22 cellular contexts compared by ENCODE assay signal in genomic region chr1:9070421-9071015, GRCh38. TPM values are rescaled to one million over a fixed set of nuclear protein-coding genes. Genes with fewer than 3 reads are reported as not detected.
A peak's percentile ranks its signal among the peaks of the same experiment; 100 is the strongest.
DNase-seq lines count a peak whose midpoint lies in the region; ATAC-seq and TF ChIP-seq lines count a peak whose summit lies in the region.
"Had no signal": no experiment of that assay in that cellular context is flagged by ENCODE, and none has a peak within 500 bp of the region (broad histone marks: within the 10 kb centered on the region; RNA-seq: fewer than 3 reads in every experiment).

No MANE protein-coding gene starts in this region.

- H3K27me3 ChIP-seq in OCI-LY1 (ENCODE audit: insufficient read depth, low read length): no peaks in the 10 kb centered on the region
- no peaks in the 10 kb centered on the region for H3K27me3 ChIP-seq in neutrophil
- H3K27me3 ChIP-seq in uterus: no peaks in the 10 kb centered on the region
- H3K27me3 ChIP-seq in effector memory CD4-positive, alpha-beta T cell (replicated peaks; ENCODE audit: control insufficient read depth, insufficient read depth, low read length, poor library complexity, severe bottlenecking): no peaks in the 10 kb centered on the region

- no peaks in the 10 kb centered on the region for H4K20me1 ChIP-seq in OCI-LY1 (ENCODE audit: insufficient read depth, low read length)

- peaks cover 37% of the 10 kb centered on the region for H3K36me3 ChIP-seq in OCI-LY1 (ENCODE audit: insufficient read depth, low read length)
- no peaks in the 10 kb centered on the region for H3K36me3 ChIP-seq in neutrophil
- no peaks in the 10 kb centered on the region for H3K36me3 ChIP-seq in uterus
- H3K36me3 ChIP-seq in effector memory CD4-positive, alpha-beta T cell (ENCODE audit: control insufficient read depth, insufficient read depth, low read length): no peaks in the 10 kb centered on the region

- peaks cover 29 to 61% of the 10 kb centered on the region in 2 donors for H3K27me3 Mint-ChIP-seq in effector memory CD8-positive, alpha-beta T cell

- H2AFZ ChIP-seq in OCI-LY1 (ENCODE audit: low read length): no peak overlapping the region

- H3K4me3 ChIP-seq in OCI-LY1 (ENCODE audit: low read depth, low read length, poor library complexity, severe bottlenecking) (peak overlapping the region; percentile 93), neutrophil (ENCODE audit: low read depth in 1 of 2, low read length in 1 of 2) (no peak overlapping the region), uterus (no peak overlapping the region)
- no peak overlapping the region for H3K4me3 ChIP-seq in effector memory CD4-positive, alpha-beta T cell (ENCODE audit: insufficient read depth, low read depth, low read length, poor library complexity, severe bottlenecking)
- H3K4me3 ChIP-seq: lung had no signal

- H3K9me3 ChIP-seq in OCI-LY1 (ENCODE audit: low read length) (no peaks in the 10 kb centered on the region), neutrophil (no peaks in the 10 kb centered on the region), uterus (no peaks in the 10 kb centered on the region)
- H3K9me3 ChIP-seq in effector memory CD4-positive, alpha-beta T cell (ENCODE audit: control insufficient read depth, low read length): no peaks in the 10 kb centered on the region

- no peaks in the 10 kb centered on the region for H3K36me3 Mint-ChIP-seq in effector memory CD8-positive, alpha-beta T cell (ENCODE audit: insufficient read depth)
- H3K36me3 Mint-ChIP-seq: natural killer cell, WTC11 had no signal

- H3K27ac Mint-ChIP-seq in effector memory CD8-positive, alpha-beta T cell: no peak overlapping the region
- H3K27ac Mint-ChIP-seq: activated CD8-positive, alpha-beta T cell treated with anti-CD3 and anti-CD28 coated beads for 36 hours; activated naive CD4-positive, alpha-beta T cell treated with anti-CD3 and anti-CD28 coated beads for 36 hours; natural killer cell had no signal

- peak overlapping the region; percentile 74 for H3K4me2 ChIP-seq in OCI-LY1 (ENCODE audit: low read length)

- peaks cover 44% of the 10 kb centered on the region for H3K79me2 ChIP-seq in OCI-LY1 (ENCODE audit: insufficient read depth, low read length)

- DNase-seq in uterus (no peak), NCI-H1694 (lab: John Stamatoyannopoulos, UW) (no peak)
- DNase-seq in effector memory CD8-positive, alpha-beta T cell: no peak
- no peak for DNase-seq in effector memory CD4-positive, alpha-beta T cell
- DNase-seq: activated CD8-positive, alpha-beta T cell treated with anti-CD3 and anti-CD28 coated beads for 36 hours; activated naive CD4-positive, alpha-beta T cell treated with anti-CD3 and anti-CD28 coated beads for 36 hours; activated T-cell treated with anti-CD3 and anti-CD28 coated beads, Interleukin-2, amount 50 U/mL, for 4 hours; AML-193; natural killer cell; NCI-H1105; NCI-H526; PC-3 had no signal

- peaks cover 3 to 8% of the 10 kb centered on the region in 2 donors for H3K4me1 Mint-ChIP-seq in effector memory CD8-positive, alpha-beta T cell (ENCODE audit: low read depth in 2 of 2)

- H3K4me3 Mint-ChIP-seq in effector memory CD8-positive, alpha-beta T cell: no peak overlapping the region
- H3K4me3 Mint-ChIP-seq: activated CD8-positive, alpha-beta T cell treated with anti-CD3 and anti-CD28 coated beads for 36 hours; activated naive CD4-positive, alpha-beta T cell treated with anti-CD3 and anti-CD28 coated beads for 36 hours; activated T-cell treated with anti-CD3 and anti-CD28 coated beads, Interleukin-2, amount 50 U/mL, for 4 hours; natural killer cell; WTC11 had no signal

- H3K4me1 ChIP-seq in OCI-LY1 (ENCODE audit: insufficient read depth, low read length, severe bottlenecking): peaks cover 71% of the 10 kb centered on the region
- peaks cover 51 to 55% of the 10 kb centered on the region in 2 experiments for H3K4me1 ChIP-seq in neutrophil (ENCODE audit: control insufficient read depth in 1 of 2, insufficient read depth in 1 of 2, low read depth in 1 of 2, low read length in 1 of 2)
- H3K4me1 ChIP-seq in uterus: peaks cover 0 to 6% of the 10 kb centered on the region in 2 donors
- no peaks in the 10 kb centered on the region for H3K4me1 ChIP-seq in effector memory CD4-positive, alpha-beta T cell (ENCODE audit: control insufficient read depth, insufficient read depth, low read length, poor library complexity, severe bottlenecking)

- peak overlapping the region; percentile 98 for H3K27ac ChIP-seq in OCI-LY1 (ENCODE audit: low read depth, low read length, poor library complexity, severe bottlenecking)
- peak overlapping the region; percentile 37 for H3K27ac ChIP-seq in neutrophil
- H3K27ac ChIP-seq in uterus: peak overlapping the region; percentile 81 to 82
- H3K27ac ChIP-seq in effector memory CD4-positive, alpha-beta T cell (ENCODE audit: insufficient read depth, low read length, poor library complexity, severe bottlenecking): no peak overlapping the region

- peak; percentile 3 for ATAC-seq in esophagus mucosa
- no peak for ATAC-seq in effector memory CD8-positive, alpha-beta T cell (replicated peaks)
- ATAC-seq: activated CD8-positive, alpha-beta T cell treated with anti-CD3 and anti-CD28 coated beads for 36 hours; activated T-cell treated with anti-CD3 and anti-CD28 coated beads, Interleukin-2, amount 50 U/mL, for 4 hours; natural killer cell; PC-3; WTC11 had no signal

- intact Hi-C loops in uterus (cut with DNase I; ENCODE audit: low total_unique reads): no loop called here

- H3K9me2 ChIP-seq in OCI-LY1 (ENCODE audit: low read depth, low read length): no peaks in the 10 kb centered on the region

- peak overlapping the region; percentile 98; the same call in 1 of the 2 replicates for H3K9ac ChIP-seq in OCI-LY1 (ENCODE audit: low read length)

- H3K9me3 Mint-ChIP-seq in effector memory CD8-positive, alpha-beta T cell: no peaks in the 10 kb centered on the region
- H3K9me3 Mint-ChIP-seq: activated CD8-positive, alpha-beta T cell treated with anti-CD3 and anti-CD28 coated beads for 36 hours; activated naive CD4-positive, alpha-beta T cell treated with anti-CD3 and anti-CD28 coated beads for 36 hours; activated T-cell treated with anti-CD3 and anti-CD28 coated beads, Interleukin-2, amount 50 U/mL, for 4 hours; natural killer cell; WTC11 had no signal

- no peak for TF ChIP-seq POLR2A in uterus (IDR thresholded peaks at IDR 0.05)

- no peaks in the 10 kb centered on the region for H3F3A ChIP-seq in OCI-LY1 (ENCODE audit: insufficient read depth, low read length)

- TF ChIP-seq CTCF in OCI-LY1 (IDR thresholded peaks at IDR 0.05; ENCODE audit: low read length) (no peak), neutrophil (IDR thresholded peaks at IDR 0.05) (no peak), uterus (IDR thresholded peaks at IDR 0.05) (no peak)

RNA-seq across cellular contexts. Expression of gene SLC2A5, which starts 1.1 kb away (rescaled TPM):
- total RNA-seq in esophagus mucosa (5.9 TPM), uterus (1 to 10 TPM in 2 of 4 donors, not detected in 2; 1.1 to 2.4 TPM)
- total RNA-seq: activated CD8-positive, alpha-beta T cell treated with anti-CD3 and anti-CD28 coated beads for 36 hours; activated naive CD4-positive, alpha-beta T cell treated with anti-CD3 and anti-CD28 coated beads for 36 hours; activated T-cell treated with anti-CD3 and anti-CD28 coated beads, Interleukin-2, amount 50 U/mL, for 4 hours; H1; HT1080; natural killer cell; PC-3; T-helper 1 cell treated with Interleukin-12 subunit alpha and Interleukin-12 subunit beta and Interleukin-4 antibody, amounts not matched to agents 30 ng/mL and 1 ng/mL, for 36 hours had no signal

RNA-seq across cellular contexts. Expression of gene SLC2A7, which starts 44.3 kb away (rescaled TPM):
- total RNA-seq in esophagus mucosa (not detected), uterus (not detected)
- total RNA-seq: activated naive CD4-positive, alpha-beta T cell treated with anti-CD3 and anti-CD28 coated beads for 36 hours; activated T-cell treated with anti-CD3 and anti-CD28 coated beads, Interleukin-2, amount 50 U/mL, for 4 hours; fibroblast of villous mesenchyme; H1; HT1080; lung; natural killer cell; PC-3; renal cortical epithelial cell; T-helper 1 cell treated with Interleukin-12 subunit alpha and Interleukin-12 subunit beta and Interleukin-4 antibody, amounts not matched to agents 30 ng/mL and 1 ng/mL, for 36 hours; WTC11 had no signal

RNA-seq across cellular contexts. Expression of gene GPR157, which starts 58.4 kb away (rescaled TPM):
- total RNA-seq in esophagus mucosa (45.3 TPM), uterus (10 to 100 TPM in 1 of 4 donors, 1 to 10 TPM in 2, under 1 TPM in 1; 0.59 to 10.7 (median 2.2) TPM)
